17 cellular contexts compared by ENCODE assay signal in the genomic region with DNA sequence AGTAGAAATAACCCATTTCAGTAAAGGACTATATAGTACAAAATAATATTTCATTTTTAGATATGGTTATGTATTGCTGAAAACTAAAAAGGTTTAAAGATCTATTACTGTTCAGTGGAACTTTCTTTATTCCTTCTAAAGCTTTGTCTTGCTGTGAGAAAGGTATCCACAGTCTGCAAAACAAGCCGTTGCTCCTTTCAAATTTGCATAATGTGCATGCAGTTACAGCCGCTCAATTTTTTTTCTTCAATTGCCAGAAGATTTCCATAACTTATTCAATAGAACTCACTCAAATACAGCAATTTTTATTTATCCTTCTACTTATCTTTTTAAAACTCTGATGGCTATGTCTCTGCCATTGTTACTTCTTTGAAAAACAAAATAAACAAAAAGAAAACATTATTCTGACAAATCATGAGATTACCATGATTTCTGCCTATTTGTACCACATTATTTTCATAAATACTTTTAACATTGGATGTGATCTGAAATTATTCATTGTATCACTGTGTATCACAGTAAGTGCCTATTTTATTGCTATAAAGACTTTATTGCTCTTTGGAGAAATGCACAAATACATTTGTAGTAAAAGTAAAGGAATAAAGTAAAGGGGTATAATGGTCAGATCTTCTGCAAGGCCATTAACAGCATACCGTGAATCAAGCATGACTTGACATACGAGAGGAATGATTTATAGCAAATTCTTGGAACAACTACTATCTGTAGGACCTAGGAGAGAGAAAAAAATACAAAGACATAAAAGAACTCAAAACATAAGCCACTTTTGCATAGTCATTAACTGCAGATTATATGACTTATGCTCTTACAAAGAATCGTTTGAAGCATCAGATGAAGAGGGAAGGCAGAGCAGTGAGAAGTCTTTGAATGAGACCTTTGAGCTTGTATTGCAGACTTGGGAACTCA.
"Had no signal": no experiment of that assay in that cellular context is flagged by ENCODE, and none has a peak within 500 bp of the region (broad histone marks: within the 10 kb centered on the region; RNA-seq: fewer than 3 reads in every experiment).

No MANE protein-coding gene starts in this region.

- H3K4me3 ChIP-seq: ovary, sigmoid colon, testis had no signal

- H3K27me3 ChIP-seq: ovary, sigmoid colon, testis had no signal

- H3K36me3 ChIP-seq: ovary, sigmoid colon, WERI-Rb-1 had no signal

- ATAC-seq: activated CD4-positive, alpha-beta T cell treated with anti-CD3 and anti-CD28 coated beads for 36 hours had no signal

- H3K9me3 ChIP-seq: ovary, testis had no signal

- H3K27me3 Mint-ChIP-seq: activated CD4-positive, alpha-beta T cell treated with anti-CD3 and anti-CD28 coated beads for 36 hours had no signal

- H3K27ac Mint-ChIP-seq: activated CD4-positive, alpha-beta T cell treated with anti-CD3 and anti-CD28 coated beads for 36 hours; activated T-helper 2 cell treated with anti-CD3 and anti-CD28 coated beads, Interferon-gamma antibody, Interleukin-2, Interleukin-4, amounts not matched to agents 10 μg/mL and 5 μg/mL and 100 μg/mL, durations not matched to agents 14 hours and 24 hours and 36 hours had no signal

- H3K27ac ChIP-seq: ovary, sigmoid colon, testis, WERI-Rb-1 had no signal

- H3K4me1 Mint-ChIP-seq: neural crest cell had no signal

- H3K4me3 Mint-ChIP-seq: activated CD4-positive, alpha-beta T cell treated with anti-CD3 and anti-CD28 coated beads for 36 hours; neural crest cell had no signal

- DNase-seq: activated CD4-positive, alpha-beta T cell treated with anti-CD3 and anti-CD28 coated beads for 36 hours; activated CD8-positive, alpha-beta memory T cell treated with anti-CD3 and anti-CD28 coated beads for 24 hours; activated naive CD4-positive, alpha-beta T cell treated with anti-CD3 and anti-CD28 coated beads, Interleukin-2, amount 50 U/mL, for 16 hours; anterior cingulate cortex; cerebellar nuclear complex; dermis blood vessel endothelial cell; hippocampal formation; mesendoderm; ovary; sigmoid colon; stimulated activated CD4-positive, alpha-beta T cell treated with anti-CD3 and anti-CD28 coated beads, Interleukin-2, amount 100 ng/mL, for 24 hours; stimulated activated naive CD4-positive, alpha-beta T cell treated with Interleukin-2 at 50 U/mL for 16 hours; T-helper 9 cell; testis; WERI-Rb-1 had no signal

- H3K4me1 ChIP-seq: sigmoid colon, testis had no signal
